In the genomic region with DNA sequence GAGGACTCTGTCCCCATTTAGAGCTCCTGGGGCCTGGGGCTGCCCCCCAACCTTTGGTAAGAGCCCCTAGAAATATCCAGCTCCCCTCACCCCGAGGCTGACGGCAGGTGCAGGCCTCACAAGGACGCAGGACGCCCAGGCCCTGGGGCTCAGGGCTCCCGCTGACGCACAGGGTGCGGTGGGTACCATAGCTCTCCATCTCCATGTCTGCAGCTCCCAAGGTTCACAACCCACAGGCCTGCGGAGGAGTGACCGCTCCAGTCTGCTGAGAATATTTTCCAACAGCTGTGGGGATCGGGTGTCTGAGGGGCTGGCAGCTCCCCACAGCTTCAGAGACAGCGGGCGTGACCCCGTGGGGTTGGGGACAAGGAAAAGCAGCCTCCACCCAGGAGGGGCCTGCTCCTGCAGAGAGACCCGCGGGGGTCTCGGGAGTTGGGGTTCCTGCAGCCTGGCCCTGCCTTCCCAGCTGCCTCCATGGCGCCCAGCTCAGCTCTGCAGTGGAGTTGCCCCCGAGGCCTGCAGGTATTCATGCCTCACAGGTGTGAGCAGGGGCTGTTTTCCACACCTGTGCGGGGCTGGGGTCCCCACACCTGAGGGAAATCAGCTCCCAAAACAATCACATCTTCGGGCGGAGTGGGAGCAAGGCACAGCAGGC, we compare ENCODE assay signal across 24 cellular contexts.
"Had no signal": no experiment of that assay in that cellular context is flagged by ENCODE, and none has a peak within 500 bp of the region (broad histone marks: within the 10 kb centered on the region; RNA-seq: fewer than 3 reads in every experiment).

No MANE protein-coding gene starts in this region.

- H3K27ac Mint-ChIP-seq: activated CD4-positive, alpha-beta memory T cell treated with anti-CD3 and anti-CD28 coated beads, Interleukin-2, amount 10 ng/mL, durations not matched to agents 7 days and 5 days; activated CD4-positive, alpha-beta T cell treated with anti-CD3 and anti-CD28 coated beads, Interleukin-2, amount 10 ng/mL, durations not matched to agents 24 days and 14 days; activated T-helper 17 cell treated with anti-CD3 and anti-CD28 coated beads, Interleukin-2, amount 50 U/mL, for 72 hours; memory B cell; natural killer cell treated with Interleukin-12 subunit alpha and Interleukin-12 subunit beta and Interleukin-15 and Interleukin-18, amount 100 ng/mL, for 72 hours; progenitor cell of endocrine pancreas; T-helper 1 cell treated with Interleukin-12 subunit alpha and Interleukin-12 subunit beta and Interleukin-4 antibody, amounts not matched to agents 30 μg/mL and 1 μg/mL, for 36 hours had no signal

- H3K9me3 Mint-ChIP-seq: activated CD4-positive, alpha-beta memory T cell treated with anti-CD3 and anti-CD28 coated beads, Interleukin-2, amount 10 ng/mL, durations not matched to agents 7 days and 5 days; activated CD4-positive, alpha-beta T cell treated with anti-CD3 and anti-CD28 coated beads, Interleukin-2, amount 10 ng/mL, durations not matched to agents 24 days and 14 days; activated T-cell treated with anti-CD3 and anti-CD28 coated beads, Interleukin-2, amount 50 U/mL, for 4 hours; activated T-helper 17 cell treated with anti-CD3 and anti-CD28 coated beads, Interleukin-2, amount 50 U/mL, for 72 hours; natural killer cell treated with Interleukin-12 subunit alpha and Interleukin-12 subunit beta and Interleukin-15 and Interleukin-18, amount 100 ng/mL, for 72 hours; T-helper 1 cell treated with Interleukin-12 subunit alpha and Interleukin-12 subunit beta and Interleukin-4 antibody, amounts not matched to agents 30 μg/mL and 1 μg/mL, for 36 hours had no signal

- H3K4me3 ChIP-seq: coronary artery, dorsolateral prefrontal cortex, ovary, testis, transverse colon had no signal

- H3K27me3 Mint-ChIP-seq: activated CD4-positive, alpha-beta memory T cell treated with anti-CD3 and anti-CD28 coated beads, Interleukin-2, amount 10 ng/mL, durations not matched to agents 7 days and 5 days; activated CD4-positive, alpha-beta T cell treated with anti-CD3 and anti-CD28 coated beads, Interleukin-2, amount 10 ng/mL, durations not matched to agents 24 days and 14 days; activated T-helper 17 cell treated with anti-CD3 and anti-CD28 coated beads, Interleukin-2, amount 50 U/mL, for 72 hours; memory B cell; natural killer cell treated with Interleukin-12 subunit alpha and Interleukin-12 subunit beta and Interleukin-15 and Interleukin-18, amount 100 ng/mL, for 72 hours; progenitor cell of endocrine pancreas had no signal

- H3K27me3 ChIP-seq: brain microvascular endothelial cell, dorsolateral prefrontal cortex, neutrophil, ovary, testis, transverse colon had no signal

- H3K9me3 ChIP-seq: neutrophil, ovary, testis, transverse colon had no signal

- H3K36me3 Mint-ChIP-seq: natural killer cell treated with Interleukin-12 subunit alpha and Interleukin-12 subunit beta and Interleukin-15 and Interleukin-18, amount 100 ng/mL, for 72 hours had no signal

- H3K36me3 ChIP-seq: brain microvascular endothelial cell, neutrophil, ovary, transverse colon had no signal

- ATAC-seq: activated T-cell treated with anti-CD3 and anti-CD28 coated beads, Interleukin-2, amount 50 U/mL, for 4 hours; activated T-helper 17 cell treated with anti-CD3 and anti-CD28 coated beads, Interleukin-2, amount 50 U/mL, for 72 hours; natural killer cell treated with Interleukin-12 subunit alpha and Interleukin-12 subunit beta and Interleukin-15 and Interleukin-18, amount 100 ng/mL, for 72 hours had no signal

- H3K27ac ChIP-seq: brain microvascular endothelial cell, coronary artery, dorsolateral prefrontal cortex, neutrophil, ovary, testis, transverse colon had no signal

- H3K4me1 Mint-ChIP-seq: activated CD4-positive, alpha-beta memory T cell treated with anti-CD3 and anti-CD28 coated beads, Interleukin-2, amount 10 ng/mL, durations not matched to agents 7 days and 5 days; activated CD4-positive, alpha-beta T cell treated with anti-CD3 and anti-CD28 coated beads, Interleukin-2, amount 10 ng/mL, durations not matched to agents 24 days and 14 days; memory B cell had no signal

- H3K4me3 Mint-ChIP-seq: activated CD4-positive, alpha-beta memory T cell treated with anti-CD3 and anti-CD28 coated beads, Interleukin-2, amount 10 ng/mL, durations not matched to agents 7 days and 5 days; activated CD4-positive, alpha-beta T cell treated with anti-CD3 and anti-CD28 coated beads, Interleukin-2, amount 10 ng/mL, durations not matched to agents 24 days and 14 days; activated T-cell treated with anti-CD3 and anti-CD28 coated beads, Interleukin-2, amount 50 U/mL, for 4 hours; activated T-helper 17 cell treated with anti-CD3 and anti-CD28 coated beads, Interleukin-2, amount 50 U/mL, for 72 hours; memory B cell; natural killer cell treated with Interleukin-12 subunit alpha and Interleukin-12 subunit beta and Interleukin-15 and Interleukin-18, amount 100 ng/mL, for 72 hours; T-helper 1 cell treated with Interleukin-12 subunit alpha and Interleukin-12 subunit beta and Interleukin-4 antibody, amounts not matched to agents 30 μg/mL and 1 μg/mL, for 36 hours had no signal

- DNase-seq: activated CD4-positive, alpha-beta memory T cell treated with anti-CD3 and anti-CD28 coated beads, Interleukin-2, amount 10 ng/mL, durations not matched to agents 7 days and 5 days; activated CD4-positive, alpha-beta T cell treated with anti-CD3 and anti-CD28 coated beads, Interleukin-2, amount 10 ng/mL, durations not matched to agents 24 days and 14 days; activated CD4-positive, CD25-positive, alpha-beta regulatory T cell treated with anti-CD3 and anti-CD28 coated beads, Interleukin-2, amount 50 U/mL, for 72 hours; activated gamma-delta T cell treated with Interleukin-2 at 50 U/mL for 16 hours; activated naive CD4-positive, alpha-beta T cell treated with anti-CD3 and anti-CD28 coated beads, Interleukin-2, amount 50 U/mL, for 16 hours; activated T-cell treated with anti-CD3 and anti-CD28 coated beads, Interleukin-2, amount 50 U/mL, for 4 hours; amniotic stem cell; brain microvascular endothelial cell; dorsolateral prefrontal cortex; effector memory CD4-positive, alpha-beta T cell; glutamatergic neuron; ovary; stimulated activated CD4-positive, alpha-beta T cell treated with anti-CD3 and anti-CD28 coated beads, Interleukin-2, amount 100 ng/mL, for 48 hours; stimulated activated naive CD4-positive, alpha-beta T cell treated with Interleukin-2 at 50 U/mL for 16 hours; T-helper 9 cell; testis; transverse colon had no signal
